ENCODE assay signal across 10 cellular contexts in genomic region chr1:11052839-11053757, GRCh38. TPM values are rescaled to one million over a fixed set of nuclear protein-coding genes. Genes with fewer than 3 reads are reported as not detected.
DNase-seq lines count a peak whose midpoint lies in the region; ATAC-seq, FAIRE-seq and TF ChIP-seq lines count a peak whose summit lies in the region.
"Had no signal": no experiment of that assay in that cellular context is flagged by ENCODE, and none has a peak within 500 bp of the region (broad histone marks: within the 10 kb centered on the region; RNA-seq: fewer than 3 reads in every experiment).

No MANE protein-coding gene starts in this region.

- peaks cover 7% of the 10 kb centered on the region for H3K36me3 Mint-ChIP-seq in activated naive CD8-positive, alpha-beta T cell treated with anti-CD3 and anti-CD28 coated beads, Interleukin-2, amount 10 ng/mL, durations not matched to agents 7 days and 5 days
- peaks cover 3% of the 10 kb centered on the region for H3K36me3 Mint-ChIP-seq in endothelial cell (ENCODE audit: low read depth, unreplicated experiment)

- no peaks in the 10 kb centered on the region for H3K9me3 ChIP-seq in pancreas
- H3K9me3 ChIP-seq: ovary had no signal

- POLR2A ChIA-PET in activated naive CD8-positive, alpha-beta T cell treated with anti-CD3 and anti-CD28 coated beads, Interleukin-2, amount 10 ng/mL, durations not matched to agents 7 days and 5 days (lab: Charles Lee) = no interaction called here

- FAIRE-seq in pancreas (lab: Jason Lieb, UNC) = no peak

- H3K27me3 ChIP-seq in pancreas = no peaks in the 10 kb centered on the region
- H3K27me3 ChIP-seq: ovary had no signal

- peaks cover 9% of the 10 kb centered on the region for H3K4me1 Mint-ChIP-seq in activated naive CD8-positive, alpha-beta T cell treated with anti-CD3 and anti-CD28 coated beads, Interleukin-2, amount 10 ng/mL, durations not matched to agents 7 days and 5 days
- H3K4me1 Mint-ChIP-seq in endothelial cell (ENCODE audit: unreplicated experiment) = no peaks in the 10 kb centered on the region

- no peaks in the 10 kb centered on the region for H3K9me3 Mint-ChIP-seq in activated naive CD8-positive, alpha-beta T cell treated with anti-CD3 and anti-CD28 coated beads, Interleukin-2, amount 10 ng/mL, durations not matched to agents 7 days and 5 days
- no peaks in the 10 kb centered on the region for H3K9me3 Mint-ChIP-seq in endothelial cell (ENCODE audit: unreplicated experiment)
- H3K9me3 Mint-ChIP-seq: brain had no signal

- no peaks in the 10 kb centered on the region for H3K27me3 Mint-ChIP-seq in activated naive CD8-positive, alpha-beta T cell treated with anti-CD3 and anti-CD28 coated beads, Interleukin-2, amount 10 ng/mL, durations not matched to agents 7 days and 5 days
- peaks cover 2% of the 10 kb centered on the region for H3K27me3 Mint-ChIP-seq in endothelial cell (ENCODE audit: unreplicated experiment)

- intact Hi-C loops in pancreas (cut with DNase I) = no loop called here

- no peak for TF ChIP-seq CTCF in pancreas (IDR thresholded peaks at IDR 0.05)
- TF ChIP-seq CTCF in endothelial cell (IDR thresholded peaks at IDR 0.05; ENCODE audit: unreplicated experiment) = no peak

- DNase-seq in activated CD4-positive, CD25-positive, alpha-beta regulatory T cell (lab: John Stamatoyannopoulos, UW) = no peak
- peak; percentile 51 for DNase-seq in NCI-H2107 (lab: John Stamatoyannopoulos, UW)
- no peak for DNase-seq in activated naive CD8-positive, alpha-beta T cell treated with anti-CD3 and anti-CD28 coated beads, Interleukin-2, amount 10 ng/mL, durations not matched to agents 7 days and 5 days
- DNase-seq in pancreas = peak in 2 of 6 donors; percentile 49 to 52
- no peak for DNase-seq in endothelial cell (ENCODE audit: low spot score)

- ATAC-seq in activated CD4-positive, CD25-positive, alpha-beta regulatory T cell treated with anti-CD3 and anti-CD28 coated beads, Interleukin-2, amount 50 U/mL, for 24 hours = peak; percentile 14 to 17
- ATAC-seq in activated naive CD8-positive, alpha-beta T cell treated with anti-CD3 and anti-CD28 coated beads, Interleukin-2, amount 10 ng/mL, durations not matched to agents 7 days and 5 days (ENCODE audit: low read depth) = peak; percentile 40
- ATAC-seq in pancreas (peak; percentile 41 to 64 (median 58)), GM18861 (IDR thresholded peaks at IDR 0.05; ENCODE audit: unreplicated experiment) (no peak), HG03045 (IDR thresholded peaks at IDR 0.05; ENCODE audit: unreplicated experiment) (no peak)

- 15 to 18% methylated on average over 29 of the region's 29 CpGs for WGBS in pancreas, 2 donors

- H3K36me3 ChIP-seq in pancreas = peaks cover 2 to 11% (median 5%) of the 10 kb centered on the region in 3 donors
- H3K36me3 ChIP-seq: ovary had no signal

- H3K27ac Mint-ChIP-seq in activated naive CD8-positive, alpha-beta T cell treated with anti-CD3 and anti-CD28 coated beads, Interleukin-2, amount 10 ng/mL, durations not matched to agents 7 days and 5 days = no peak overlapping the region
- H3K27ac Mint-ChIP-seq in endothelial cell (ENCODE audit: unreplicated experiment) = no peak overlapping the region

- no peak overlapping the region for H3K4me3 ChIP-seq in pancreas
- H3K4me3 ChIP-seq: ovary had no signal

- peaks cover 0 to 7% (median 4%) of the 10 kb centered on the region in 3 donors for H3K4me1 ChIP-seq in pancreas

- H3K27ac ChIP-seq in pancreas = no peak overlapping the region
- H3K27ac ChIP-seq: ovary had no signal

- H3K4me3 Mint-ChIP-seq in activated naive CD8-positive, alpha-beta T cell treated with anti-CD3 and anti-CD28 coated beads, Interleukin-2, amount 10 ng/mL, durations not matched to agents 7 days and 5 days = no peak overlapping the region
- H3K4me3 Mint-ChIP-seq in endothelial cell (ENCODE audit: unreplicated experiment) = no peak overlapping the region
- H3K4me3 Mint-ChIP-seq: brain had no signal

RNA-seq across cellular contexts. Expression of gene MASP2, which starts 6.1 kb away (rescaled TPM):
- total RNA-seq in activated naive CD8-positive, alpha-beta T cell treated with anti-CD3 and anti-CD28 coated beads, Interleukin-2, amount 10 ng/mL, durations not matched to agents 7 days and 5 days = not detected
- total RNA-seq in pancreas (not detected), endothelial cell (ENCODE audit: unreplicated experiment) (not detected)
- polyA plus RNA-seq in pancreas = under 1 TPM in 1 of 2 donors, not detected in 1; 0.05 TPM

RNA-seq across cellular contexts. Expression of gene SRM, which starts 6.7 kb away (rescaled TPM):
- total RNA-seq in activated naive CD8-positive, alpha-beta T cell treated with anti-CD3 and anti-CD28 coated beads, Interleukin-2, amount 10 ng/mL, durations not matched to agents 7 days and 5 days = 10 to 100 TPM; 72.3 to 85.0 TPM
- total RNA-seq in pancreas (100 to 1,000 TPM in 2 of 6 donors, 10 to 100 TPM in 4; 51.8 to 123 (median 66.0) TPM), endothelial cell (ENCODE audit: unreplicated experiment) (51.0 TPM)
- 100 to 1,000 TPM; 116 to 266 TPM for polyA plus RNA-seq in pancreas

RNA-seq across cellular contexts. Expression of gene TARDBP, which starts 40.6 kb away (rescaled TPM):
- 100 to 1,000 TPM; 166 to 174 TPM for total RNA-seq in activated naive CD8-positive, alpha-beta T cell treated with anti-CD3 and anti-CD28 coated beads, Interleukin-2, amount 10 ng/mL, durations not matched to agents 7 days and 5 days
- total RNA-seq in pancreas (10 to 100 TPM; 43.3 to 74.7 (median 53.7) TPM), endothelial cell (ENCODE audit: unreplicated experiment) (161 TPM)
- polyA plus RNA-seq in pancreas = 10 to 100 TPM; 47.8 to 84.7 TPM

RNA-seq across cellular contexts. Expression of gene EXOSC10, which starts 46.6 kb away (rescaled TPM):
- total RNA-seq in activated naive CD8-positive, alpha-beta T cell treated with anti-CD3 and anti-CD28 coated beads, Interleukin-2, amount 10 ng/mL, durations not matched to agents 7 days and 5 days = 10 to 100 TPM; 89.1 to 92.8 TPM
- 10 to 100 TPM; 16.3 to 26.8 (median 20.6) TPM for total RNA-seq in pancreas
- 10 to 100 TPM; 32.5 to 65.1 TPM for polyA plus RNA-seq in pancreas
- 80.6 TPM for total RNA-seq in endothelial cell (ENCODE audit: unreplicated experiment)

Comparison
In these comparisons a context has a peak if more than half of its experiments do, and no peak if none do; other contexts are left out.
1. ATAC-seq: peak in activated CD4-positive, CD25-positive, alpha-beta regulatory T cell treated with anti-CD3 and anti-CD28 coated beads, Interleukin-2, amount 50 U/mL, for 24 hours (2 of 2), activated naive CD8-positive, alpha-beta T cell treated with anti-CD3 and anti-CD28 coated beads, Interleukin-2, amount 10 ng/mL, durations not matched to agents 7 days and 5 days (single experiment) and pancreas (4 of 4); none in GM18861 (single experiment) and HG03045 (single experiment).